ENCODE assay signal across 34 cellular contexts in genomic region chr10:110181911-110182310, GRCh38.
"Had no signal": no experiment of that assay in that cellular context is flagged by ENCODE, and none has a peak within 500 bp of the region (broad histone marks: within the 10 kb centered on the region; RNA-seq: fewer than 3 reads in every experiment).

No MANE protein-coding gene starts in this region.

- H3K27ac Mint-ChIP-seq: activated B cell treated with CpG ODN at 0.5 μM for 24 hours; activated CD8-positive, alpha-beta T cell treated with anti-CD3 and anti-CD28 coated beads for 36 hours; activated naive CD4-positive, alpha-beta T cell treated with anti-CD3 and anti-CD28 coated beads, Interleukin-2, amount 10 ng/mL, durations not matched to agents 7 days and 5 days; activated naive CD4-positive, alpha-beta T cell treated with anti-CD3 and anti-CD28 coated beads, Interleukin-2, amount 50 U/mL, for 72 hours; activated naive CD8-positive, alpha-beta T cell treated with anti-CD3 and anti-CD28 coated beads, Interleukin-2, amount 10 ng/mL, durations not matched to agents 7 days and 5 days; activated T-cell treated with anti-CD3 and anti-CD28 coated beads, Interleukin-2, amount 50 U/mL, for 24 hours; activated T-cell treated with anti-CD3 and anti-CD28 coated beads, Interleukin-2, amount 50 U/mL, for 72 hours; dendritic cell treated with granulocyte-macrophage colony-stimulating factor and Interleukin-4, amounts not matched to agents 40 ng/mL and 50 ng/mL, for 4 days; T-helper 17 cell; T-helper 2 cell treated with Interferon-gamma antibody and Interleukin-4, amounts not matched to agents 5 μg/mL and 100 μg/mL, for 36 hours had no signal

- H3K36me3 ChIP-seq: brain microvascular endothelial cell, esophagus muscularis mucosa, gastrocnemius medialis, WERI-Rb-1 had no signal

- H3K27me3 ChIP-seq: brain microvascular endothelial cell, dorsolateral prefrontal cortex, esophagus muscularis mucosa, foreskin keratinocyte, gastrocnemius medialis had no signal

- ATAC-seq: activated CD4-positive, CD25-positive, alpha-beta regulatory T cell treated with anti-CD3 and anti-CD28 coated beads, Interleukin-2, amount 50 U/mL, for 24 hours; activated CD8-positive, alpha-beta T cell treated with anti-CD3 and anti-CD28 coated beads for 36 hours; activated naive CD4-positive, alpha-beta T cell treated with anti-CD3 and anti-CD28 coated beads, Interleukin-2, amount 50 U/mL, for 72 hours; activated T-cell treated with anti-CD3 and anti-CD28 coated beads, Interleukin-2, amount 50 U/mL, for 72 hours; foreskin keratinocyte; gastrocnemius medialis; T-helper 17 cell had no signal

- H3K4me1 Mint-ChIP-seq: activated B cell treated with CpG ODN at 0.5 μM for 24 hours; activated naive CD4-positive, alpha-beta T cell treated with anti-CD3 and anti-CD28 coated beads, Interleukin-2, amount 10 ng/mL, durations not matched to agents 7 days and 5 days; activated naive CD8-positive, alpha-beta T cell treated with anti-CD3 and anti-CD28 coated beads, Interleukin-2, amount 10 ng/mL, durations not matched to agents 7 days and 5 days; central memory CD8-positive, alpha-beta T cell had no signal

- DNase-seq: activated B cell treated with CpG ODN at 0.5 μM for 24 hours; activated CD4-positive, alpha-beta T cell treated with anti-CD3 and anti-CD28 coated beads for 48 hours; activated CD4-positive, alpha-beta T cell treated with anti-CD3 and anti-CD28 coated beads, Interleukin-2, amount 50 U/mL, for 1 hour; activated CD4-positive, alpha-beta T cell treated with anti-CD3 and anti-CD28 coated beads, Interleukin-2, amount 50 U/mL, for 48 hours; activated CD8-positive, alpha-beta memory T cell treated with anti-CD3 and anti-CD28 coated beads for 24 hours; activated CD8-positive, alpha-beta memory T cell treated with anti-CD3 and anti-CD28 coated beads, Interleukin-2, amount 50 U/mL, for 4 hours; activated CD8-positive, alpha-beta T cell treated with anti-CD3 and anti-CD28 coated beads for 36 hours; activated gamma-delta T cell; activated naive CD4-positive, alpha-beta T cell; activated naive CD4-positive, alpha-beta T cell treated with anti-CD3 and anti-CD28 coated beads, Interleukin-2, amount 10 ng/mL, durations not matched to agents 7 days and 5 days; activated naive CD8-positive, alpha-beta T cell treated with anti-CD3 and anti-CD28 coated beads, Interleukin-2, amount 10 ng/mL, durations not matched to agents 7 days and 5 days; activated T-cell treated with anti-CD3 and anti-CD28 coated beads for 4 hours; activated T-cell treated with anti-CD3 and anti-CD28 coated beads, Interleukin-2, amount 50 U/mL, for 24 hours; activated T-cell treated with anti-CD3 and anti-CD28 coated beads, Interleukin-2, amount 50 U/mL, for 72 hours; amniotic stem cell; anterior cingulate cortex; brain microvascular endothelial cell; dorsolateral prefrontal cortex; effector memory CD4-positive, alpha-beta T cell; erythroblast; foreskin keratinocyte; gastrocnemius medialis; glutamatergic neuron; T-helper 1 cell; T-helper 17 cell; T1000; WERI-Rb-1 had no signal

- H3K4me3 Mint-ChIP-seq: activated B cell treated with CpG ODN at 0.5 μM for 24 hours; activated CD8-positive, alpha-beta T cell treated with anti-CD3 and anti-CD28 coated beads for 36 hours; activated naive CD4-positive, alpha-beta T cell treated with anti-CD3 and anti-CD28 coated beads, Interleukin-2, amount 10 ng/mL, durations not matched to agents 7 days and 5 days; activated naive CD8-positive, alpha-beta T cell treated with anti-CD3 and anti-CD28 coated beads, Interleukin-2, amount 10 ng/mL, durations not matched to agents 7 days and 5 days; activated T-cell treated with anti-CD3 and anti-CD28 coated beads, Interleukin-2, amount 50 U/mL, for 24 hours; activated T-cell treated with anti-CD3 and anti-CD28 coated beads, Interleukin-2, amount 50 U/mL, for 72 hours; central memory CD8-positive, alpha-beta T cell; dendritic cell treated with granulocyte-macrophage colony-stimulating factor and Interleukin-4, amounts not matched to agents 40 ng/mL and 50 ng/mL, for 4 days; T-helper 17 cell; T-helper 2 cell treated with Interferon-gamma antibody and Interleukin-4, amounts not matched to agents 5 μg/mL and 100 μg/mL, for 36 hours had no signal

- H3K9me3 Mint-ChIP-seq: activated B cell treated with CpG ODN at 0.5 μM for 24 hours; activated CD8-positive, alpha-beta T cell treated with anti-CD3 and anti-CD28 coated beads for 36 hours; activated naive CD4-positive, alpha-beta T cell treated with anti-CD3 and anti-CD28 coated beads, Interleukin-2, amount 10 ng/mL, durations not matched to agents 7 days and 5 days; activated naive CD4-positive, alpha-beta T cell treated with anti-CD3 and anti-CD28 coated beads, Interleukin-2, amount 50 U/mL, for 72 hours; activated naive CD8-positive, alpha-beta T cell treated with anti-CD3 and anti-CD28 coated beads, Interleukin-2, amount 10 ng/mL, durations not matched to agents 7 days and 5 days; activated T-cell treated with anti-CD3 and anti-CD28 coated beads, Interleukin-2, amount 50 U/mL, for 24 hours; activated T-cell treated with anti-CD3 and anti-CD28 coated beads, Interleukin-2, amount 50 U/mL, for 72 hours; central memory CD8-positive, alpha-beta T cell; dendritic cell treated with granulocyte-macrophage colony-stimulating factor and Interleukin-4, amounts not matched to agents 40 ng/mL and 50 ng/mL, for 4 days; T-helper 2 cell treated with Interferon-gamma antibody and Interleukin-4, amounts not matched to agents 5 μg/mL and 100 μg/mL, for 36 hours had no signal

- H3K4me3 ChIP-seq: coronary artery, dorsolateral prefrontal cortex, esophagus muscularis mucosa, gastrocnemius medialis had no signal

- H3K36me3 Mint-ChIP-seq: activated naive CD4-positive, alpha-beta T cell treated with anti-CD3 and anti-CD28 coated beads, Interleukin-2, amount 10 ng/mL, durations not matched to agents 7 days and 5 days; activated naive CD4-positive, alpha-beta T cell treated with anti-CD3 and anti-CD28 coated beads, Interleukin-2, amount 50 U/mL, for 72 hours; activated naive CD8-positive, alpha-beta T cell treated with anti-CD3 and anti-CD28 coated beads, Interleukin-2, amount 10 ng/mL, durations not matched to agents 7 days and 5 days had no signal

- H3K27ac ChIP-seq: brain microvascular endothelial cell, coronary artery, dorsolateral prefrontal cortex, esophagus muscularis mucosa, foreskin keratinocyte, gastrocnemius medialis, WERI-Rb-1 had no signal

- H3K4me1 ChIP-seq: esophagus muscularis mucosa, foreskin keratinocyte, gastrocnemius medialis had no signal
